Comparison of ENCODE assay signal across 8 cellular contexts in genomic region chr4:86939737-86940141, GRCh38. TPM values are rescaled to one million over a fixed set of nuclear protein-coding genes. Genes with fewer than 3 reads are reported as not detected.
DNase-seq lines count a peak whose midpoint lies in the region; ATAC-seq, FAIRE-seq and TF ChIP-seq lines count a peak whose summit lies in the region.

No MANE protein-coding gene starts in this region.

- TF ChIP-seq POLR2A in testis (IDR thresholded peaks at IDR 0.05) (no peak), H54 (IDR thresholded peaks at IDR 0.05; ENCODE audit: low read depth, low read length) (no peak)

- POLR2A ChIA-PET in OCI-LY7 (lab: Charles Lee): interaction anchor here (0.7 to 7.5 kb wide), 14 partner anchors 10 to 256 kb away, joined by 3 to 125 read pairs (median 6); no protein-coding TSS in a partner anchor

- peak; percentile 90 for DNase-seq in OCI-LY7 (ENCODE audit: low spot score)
- DNase-seq in GOT3 (lab: John Stamatoyannopoulos, UW): no peak
- DNase-seq in testis: no peak
- DNase-seq in NCI-H226: no peak
- no peak for DNase-seq in H54 (ENCODE audit: insufficient read length, low spot score)

- peak overlapping the region; percentile 92 for H3K4me3 ChIP-seq in OCI-LY7 (ENCODE audit: low read depth, low read length, poor library complexity, severe bottlenecking)
- H3K4me3 ChIP-seq in liver (ENCODE audit: low read depth in 1 of 3, low read length in 3 of 3): no peak overlapping the region
- no peak overlapping the region for H3K4me3 ChIP-seq in testis

- peak overlapping the region; percentile 93 for H3K4me2 ChIP-seq in OCI-LY7 (ENCODE audit: low read length)

- peak overlapping the region; percentile 91 for H3K27ac ChIP-seq in OCI-LY7 (ENCODE audit: low read depth, low read length, poor library complexity, severe bottlenecking)
- peak overlapping the region; percentile 21 to 74 for H3K27ac ChIP-seq in liver (ENCODE audit: low read depth in 1 of 2, low read length in 2 of 2)
- no peak overlapping the region for H3K27ac ChIP-seq in testis

- peak; percentile 78 for ATAC-seq in GM18870 (IDR thresholded peaks at IDR 0.05; ENCODE audit: unreplicated experiment)
- peak; percentile 56 for ATAC-seq in HG02588 (IDR thresholded peaks at IDR 0.05; ENCODE audit: unreplicated experiment)

- WGBS in liver: 69% methylated on average over 5 of the region's 5 CpGs
- 80 to 94% methylated on average over 5 of the region's 5 CpGs for WGBS in testis, 2 donors

- no peak for TF ChIP-seq RAD21 in liver (IDR thresholded peaks at IDR 0.05)

- peaks cover 12% of the 10 kb centered on the region for H4K20me1 ChIP-seq in OCI-LY7 (ENCODE audit: insufficient read depth, low read length)

- H3K9me3 ChIP-seq in OCI-LY7 (ENCODE audit: low read length) (no peaks in the 10 kb centered on the region), liver (ENCODE audit: control insufficient read depth in 4 of 4, low read length in 3 of 4) (no peaks in the 10 kb centered on the region), testis (no peaks in the 10 kb centered on the region)

- no peak overlapping the region for H2AFZ ChIP-seq in OCI-LY7 (ENCODE audit: low read length)

- H3K36me3 ChIP-seq in OCI-LY7 (ENCODE audit: insufficient read depth, low read length): peaks cover 20% of the 10 kb centered on the region; the same call in 1 of the 2 replicates
- no peaks in the 10 kb centered on the region for H3K36me3 ChIP-seq in liver (ENCODE audit: control insufficient read depth in 4 of 4, insufficient read depth in 3 of 4, low read depth in 1 of 4, low read length in 3 of 4)
- no peaks in the 10 kb centered on the region for H3K36me3 ChIP-seq in testis (ENCODE audit: low read depth, missing control alignments)

- H3K27me3 ChIP-seq in liver (ENCODE audit: control insufficient read depth in 4 of 4, insufficient read depth in 4 of 4, low read length in 3 of 4): no peaks in the 10 kb centered on the region
- H3K27me3 ChIP-seq in testis: no peaks in the 10 kb centered on the region

- CTCF ChIA-PET in OCI-LY7 (lab: Charles Lee; ENCODE audit: unreplicated experiment): interaction anchor here (0.8 to 1.4 kb wide), 2 partner anchors 21 to 42 kb away, joined by 4 read pairs; no protein-coding TSS in a partner anchor

- peak overlapping the region; percentile 24 to 52 for H3K9ac ChIP-seq in liver (ENCODE audit: low read depth in 1 of 2, low read length in 2 of 2)

- no TSS peak for BruUV-seq in OCI-LY7 (replicated peaks; lab: Mats Ljungman, UMichigan)

- FAIRE-seq in H54 (lab: Jason Lieb, UNC): no peak

- H3K79me2 ChIP-seq in OCI-LY7 (ENCODE audit: insufficient read depth, low read depth, low read length): peaks cover 79% of the 10 kb centered on the region

- TF ChIP-seq CTCF in OCI-LY7 (conservative IDR thresholded peaks at IDR 0.05; ENCODE audit: low read length) (no peak), liver (IDR thresholded peaks at IDR 0.05; ENCODE audit: low read depth, low read length, missing input control) (no peak), testis (IDR thresholded peaks at IDR 0.05) (no peak)

- H3K9me2 ChIP-seq in OCI-LY7 (ENCODE audit: insufficient read depth, low read length): no peaks in the 10 kb centered on the region

- intact Hi-C loops in OCI-LY7 (cut with micrococcal nuclease; ENCODE audit: unreplicated experiment) (loop anchor here (1.0 to 5.0 kb wide), 3 partner anchors 22 to 133 kb away; no protein-coding TSS in a partner anchor), testis (cut with DNase I; ENCODE audit: low total_unique reads) (loop anchor here (10.0 kb wide), 1 partner anchor 65 kb away; no protein-coding TSS in a partner anchor)

- H3K4me1 ChIP-seq in OCI-LY7 (ENCODE audit: insufficient read depth, low read length, poor library complexity, severe bottlenecking): peaks cover 67% of the 10 kb centered on the region
- H3K4me1 ChIP-seq in liver (ENCODE audit: control insufficient read depth in 4 of 4, insufficient read depth in 4 of 4, low read length in 3 of 4): peaks cover 9 to 40% (median 31%) of the 10 kb centered on the region in 4 donors
- peaks cover 8% of the 10 kb centered on the region for H3K4me1 ChIP-seq in testis

TF ChIP-seq in liver, 16 proteins besides CTCF, POLR2A, EP300 and RAD21:
- TF ChIP-seq REST (IDR thresholded peaks at IDR 0.05) (no peak), GABPA (IDR thresholded peaks at IDR 0.05 in 1 of 2, conservative IDR thresholded peaks at IDR 0.05 in 1 of 2) (no peak), HNF4A (conservative IDR thresholded peaks at IDR 0.05) (no peak), FOXA2 (IDR thresholded peaks at IDR 0.05) (no peak), SP1 (IDR thresholded peaks at IDR 0.05) (no peak), RXRA (IDR thresholded peaks at IDR 0.05) (no peak), FOXA1 (IDR thresholded peaks at IDR 0.05) (no peak), YY1 (IDR thresholded peaks at IDR 0.05) (no peak), HNF4G (IDR thresholded peaks at IDR 0.05) (no peak)

RNA-seq across cellular contexts. Expression of gene AFF1, which starts 4.9 kb away (rescaled TPM):
- total RNA-seq in OCI-LY7 (2014; rRNA removed; shearing (Covaris generic)): 28.7 and 29.9 TPM in 2 replicates
- total RNA-seq in OCI-LY7 (2022): 69.7 and 81.4 TPM in 2 replicates
- 10 to 100 TPM; 24.3 to 42.8 TPM for total RNA-seq in liver
- 10 to 100 TPM in 1 of 2 donors, 1 to 10 TPM in 1; 7.2 to 18.6 TPM for polyA plus RNA-seq in liver
- total RNA-seq in testis: 10 to 100 TPM; 53.6 to 56.8 TPM
- 15.8 TPM for polyA plus RNA-seq in testis (ENCODE audit: insufficient read depth, low read depth, low replicate concordance)

RNA-seq across cellular contexts. Expression of gene C4orf36, which starts 47.5 kb away (rescaled TPM):
- total RNA-seq in OCI-LY7 (2014; rRNA removed; shearing (Covaris generic)): not detected in 2 replicates
- total RNA-seq in OCI-LY7 (2022): 1.4 TPM in 1 of 2 replicates, not detected in the other
- not detected for total RNA-seq in liver
- under 1 TPM in 1 of 2 donors, not detected in 1; 0.09 TPM for polyA plus RNA-seq in liver
- 10 to 100 TPM in 1 of 2 donors, 1 to 10 TPM in 1; 5.9 to 20.0 TPM for total RNA-seq in testis
- 26.4 TPM for polyA plus RNA-seq in testis (ENCODE audit: insufficient read depth, low read depth, low replicate concordance)

Comparison
In these comparisons a context has a peak if more than half of its experiments do, and no peak if none do; other contexts are left out.
1. H3K27ac ChIP-seq: peak in OCI-LY7 (single experiment) and liver (2 of 2); none in testis (0 of 2).